Comparison of ENCODE assay signal across 8 cellular contexts in the genomic region with DNA sequence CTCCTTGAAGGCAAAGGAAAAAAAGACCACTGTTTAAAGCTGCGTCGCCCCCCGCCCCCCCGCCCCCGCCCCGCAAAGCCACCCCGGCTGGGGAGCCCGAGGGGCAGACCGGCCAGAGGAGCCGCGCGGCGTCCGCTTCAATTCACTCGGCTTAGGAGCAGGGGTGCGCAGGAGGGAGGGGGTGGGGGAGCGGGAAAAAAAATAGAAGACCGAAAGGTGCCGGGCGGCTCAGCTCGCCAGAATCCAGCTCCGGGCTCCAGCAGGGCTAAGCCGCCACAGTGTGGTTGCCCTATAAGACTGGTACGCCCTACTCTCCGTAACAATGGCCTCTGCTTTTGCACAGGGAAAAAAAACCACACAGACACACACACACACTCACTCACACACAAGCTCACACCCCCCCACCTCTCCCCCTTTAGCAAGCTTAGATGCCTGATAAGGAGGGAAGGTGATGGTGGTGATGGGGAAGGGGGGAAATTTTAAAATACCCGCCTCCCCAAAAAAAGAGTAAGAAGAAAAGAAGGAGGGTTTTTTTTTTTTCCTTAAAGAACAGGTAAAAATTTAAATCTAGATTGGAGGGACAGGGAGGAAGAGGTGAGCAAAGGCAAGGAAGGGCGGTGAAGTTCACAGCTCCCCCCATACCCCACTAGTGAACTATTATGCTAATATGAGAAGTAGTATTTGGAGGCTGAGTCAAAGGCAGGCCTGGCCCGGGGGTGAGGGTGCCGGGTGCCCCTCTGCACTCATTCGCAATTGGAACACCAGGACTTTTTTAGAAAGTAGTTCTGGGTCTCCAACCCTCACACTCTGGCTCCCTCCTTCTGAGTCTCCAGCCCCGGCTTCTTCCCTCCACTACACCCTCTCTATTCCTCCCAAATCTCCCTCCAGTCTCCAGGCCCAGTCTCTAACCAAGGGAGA. TPM values are rescaled to one million over a fixed set of nuclear protein-coding genes. Genes with fewer than 3 reads are reported as not detected.
DNase-seq lines count a peak whose midpoint lies in the region; ATAC-seq and TF ChIP-seq lines count a peak whose summit lies in the region.

No MANE protein-coding gene starts in this region.

- H3K9me3 Mint-ChIP-seq in activated T-cell treated with anti-CD3 and anti-CD28 coated beads, Interleukin-2, amount 50 U/mL, for 4 hours = no peaks in the 10 kb centered on the region
- no peaks in the 10 kb centered on the region for H3K9me3 Mint-ChIP-seq in activated naive CD8-positive, alpha-beta T cell treated with anti-CD3 and anti-CD28 coated beads, Interleukin-2, amount 50 U/mL, for 24 hours

- peak overlapping the region; percentile 73 for H3K4me3 Mint-ChIP-seq in activated T-cell treated with anti-CD3 and anti-CD28 coated beads, Interleukin-2, amount 50 U/mL, for 4 hours
- peak overlapping the region; percentile 79 for H3K4me3 Mint-ChIP-seq in activated naive CD8-positive, alpha-beta T cell treated with anti-CD3 and anti-CD28 coated beads, Interleukin-2, amount 50 U/mL, for 24 hours

- ATAC-seq in activated T-cell treated with anti-CD3 and anti-CD28 coated beads, Interleukin-2, amount 50 U/mL, for 4 hours = peak; percentile 56 to 59
- ATAC-seq in activated naive CD8-positive, alpha-beta T cell treated with anti-CD3 and anti-CD28 coated beads, Interleukin-2, amount 50 U/mL, for 24 hours = peak; percentile 60
- ATAC-seq in left colon (peak; percentile 50), upper lobe of right lung (no peak), GM19023 (IDR thresholded peaks at IDR 0.05; ENCODE audit: unreplicated experiment) (no peak), GM19351 (IDR thresholded peaks at IDR 0.05; ENCODE audit: unreplicated experiment) (no peak)

- no peak for TF ChIP-seq CTCF in upper lobe of right lung (IDR thresholded peaks at IDR 0.05)

- H3K4me1 Mint-ChIP-seq in activated T-cell treated with anti-CD3 and anti-CD28 coated beads, Interleukin-2, amount 50 U/mL, for 4 hours (ENCODE audit: low read depth) = peaks cover 10% of the 10 kb centered on the region
- H3K4me1 Mint-ChIP-seq in activated naive CD8-positive, alpha-beta T cell treated with anti-CD3 and anti-CD28 coated beads, Interleukin-2, amount 50 U/mL, for 24 hours = peaks cover 9% of the 10 kb centered on the region

- H3K9me3 ChIP-seq in upper lobe of right lung = no peaks in the 10 kb centered on the region

- H3K27me3 Mint-ChIP-seq in activated T-cell treated with anti-CD3 and anti-CD28 coated beads, Interleukin-2, amount 50 U/mL, for 4 hours (ENCODE audit: low read depth) = peaks cover 24% of the 10 kb centered on the region
- peaks cover 36% of the 10 kb centered on the region for H3K27me3 Mint-ChIP-seq in activated naive CD8-positive, alpha-beta T cell treated with anti-CD3 and anti-CD28 coated beads, Interleukin-2, amount 50 U/mL, for 24 hours

- intact Hi-C loops in left colon (cut with DNase I, micrococcal nuclease) = no loop called here
- intact Hi-C loops in upper lobe of right lung (cut with DNase I) = no loop called here

- no peaks in the 10 kb centered on the region for H3K36me3 Mint-ChIP-seq in activated T-cell treated with anti-CD3 and anti-CD28 coated beads, Interleukin-2, amount 50 U/mL, for 4 hours (ENCODE audit: insufficient read depth)
- H3K36me3 Mint-ChIP-seq in activated naive CD8-positive, alpha-beta T cell treated with anti-CD3 and anti-CD28 coated beads, Interleukin-2, amount 50 U/mL, for 24 hours (ENCODE audit: low read depth) = no peaks in the 10 kb centered on the region

- H3K4me3 ChIP-seq in upper lobe of right lung = peak overlapping the region; percentile 46

- peaks cover 25% of the 10 kb centered on the region for H3K27me3 ChIP-seq in upper lobe of right lung

- H3K27ac ChIP-seq in upper lobe of right lung = peak overlapping the region; percentile 65

- H3K27ac Mint-ChIP-seq in activated naive CD8-positive, alpha-beta T cell treated with anti-CD3 and anti-CD28 coated beads, Interleukin-2, amount 50 U/mL, for 24 hours = no peak overlapping the region

- no peaks in the 10 kb centered on the region for H3K36me3 ChIP-seq in upper lobe of right lung

- H3K4me1 ChIP-seq in upper lobe of right lung = peaks cover 8% of the 10 kb centered on the region

- DNase-seq in activated T-cell treated with anti-CD3 and anti-CD28 coated beads, Interleukin-2, amount 50 U/mL, for 4 hours = no peak
- DNase-seq in activated T-cell treated with anti-CD3 and anti-CD28 coated beads, Interleukin-2, amount 50 U/mL, for 48 hours = no peak
- no peak for DNase-seq in activated naive CD8-positive, alpha-beta T cell treated with anti-CD3 and anti-CD28 coated beads, Interleukin-2, amount 50 U/mL, for 24 hours
- DNase-seq in left colon (no peak), upper lobe of right lung (peak; percentile 44), amygdala (lab: John Stamatoyannopoulos, UW) (no peak)

RNA-seq across cellular contexts. Expression of a gene that starts 11.0 kb away (rescaled TPM):
- 10 to 100 TPM; 12.9 to 21.3 (median 12.9) TPM for total RNA-seq in activated T-cell treated with anti-CD3 and anti-CD28 coated beads, Interleukin-2, amount 50 U/mL, for 4 hours
- total RNA-seq in left colon (1 to 10 TPM; 2.5 to 7.0 TPM), upper lobe of right lung (11.0 TPM)

RNA-seq across cellular contexts. Expression of a gene that starts 22.3 kb away (rescaled TPM):
- 1 to 10 TPM in 2 of 3 donors, under 1 TPM in 1; 0.94 to 1.6 (median 1.4) TPM for total RNA-seq in activated T-cell treated with anti-CD3 and anti-CD28 coated beads, Interleukin-2, amount 50 U/mL, for 4 hours
- total RNA-seq in left colon = 1 to 10 TPM; 3.0 to 3.9 TPM
- total RNA-seq in upper lobe of right lung = 4.9 TPM

RNA-seq across cellular contexts. Expression of a gene that starts 25.1 kb away (rescaled TPM):
- total RNA-seq in activated T-cell treated with anti-CD3 and anti-CD28 coated beads, Interleukin-2, amount 50 U/mL, for 4 hours = not detected
- total RNA-seq in left colon (not detected), upper lobe of right lung (not detected)

RNA-seq across cellular contexts. Expression of a gene that starts 34.2 kb away (rescaled TPM):
- total RNA-seq in activated T-cell treated with anti-CD3 and anti-CD28 coated beads, Interleukin-2, amount 50 U/mL, for 4 hours = 1 to 10 TPM in 1 of 3 donors, under 1 TPM in 2; 0.50 to 1.0 (median 0.81) TPM
- total RNA-seq in left colon = 10 to 100 TPM; 35.8 to 41.9 TPM
- total RNA-seq in upper lobe of right lung = 13.3 TPM

RNA-seq across cellular contexts. Expression of a gene that starts 37.7 kb away (rescaled TPM):
- total RNA-seq in activated T-cell treated with anti-CD3 and anti-CD28 coated beads, Interleukin-2, amount 50 U/mL, for 4 hours = under 1 TPM in 1 of 3 donors, not detected in 2; 0.08 TPM
- total RNA-seq in left colon (10 to 100 TPM; 14.5 to 16.4 TPM), upper lobe of right lung (4.4 TPM)

Comparison
In these comparisons a context has a peak if more than half of its experiments do, and no peak if none do; other contexts are left out.
1. ATAC-seq: peak in activated T-cell treated with anti-CD3 and anti-CD28 coated beads, Interleukin-2, amount 50 U/mL, for 4 hours (2 of 2), activated naive CD8-positive, alpha-beta T cell treated with anti-CD3 and anti-CD28 coated beads, Interleukin-2, amount 50 U/mL, for 24 hours (single experiment) and left colon (single experiment); none in upper lobe of right lung (single experiment), GM19023 (single experiment) and GM19351 (single experiment).